ENCODE assay signal across 19 cellular contexts in genomic region chr9:79796411-79796810, GRCh38.
DNase-seq lines count a peak whose midpoint lies in the region; ATAC-seq and TF ChIP-seq lines count a peak whose summit lies in the region.
"Had no signal": no experiment of that assay in that cellular context is flagged by ENCODE, and none has a peak within 500 bp of the region (broad histone marks: within the 10 kb centered on the region; RNA-seq: fewer than 3 reads in every experiment).

No MANE protein-coding gene starts in this region.

- H3K4me3 Mint-ChIP-seq in MCF 10A (ENCODE audit: unreplicated experiment) = no peak overlapping the region
- H3K4me3 Mint-ChIP-seq: B cell; CD4-positive, CD25-positive, alpha-beta regulatory T cell; CD8-positive, alpha-beta T cell; H9 had no signal

- intact Hi-C loops in MCF 10A (cut with micrococcal nuclease) (no loop called here), breast epithelium (cut with DNase I; ENCODE audit: low total_unique reads) (no loop called here)

- no peak overlapping the region for H3K27ac Mint-ChIP-seq in MCF 10A (ENCODE audit: low read depth, unreplicated experiment)
- H3K27ac Mint-ChIP-seq: B cell; CD4-positive, CD25-positive, alpha-beta regulatory T cell; CD8-positive, alpha-beta T cell; H9 had no signal

- no peaks in the 10 kb centered on the region for H3K27me3 Mint-ChIP-seq in MCF 10A (ENCODE audit: insufficient read depth, unreplicated experiment)
- H3K27me3 Mint-ChIP-seq: B cell; CD4-positive, CD25-positive, alpha-beta regulatory T cell had no signal

- BruUV-seq in MCF 10A (replicated peaks; lab: Mats Ljungman, UMichigan) = no TSS peak

- no peaks in the 10 kb centered on the region for H3K36me3 Mint-ChIP-seq in MCF 10A (ENCODE audit: insufficient read depth, unreplicated experiment)
- H3K36me3 Mint-ChIP-seq: CD4-positive, CD25-positive, alpha-beta regulatory T cell; CD8-positive, alpha-beta T cell had no signal

- H3K36me3 ChIP-seq in breast epithelium = no peaks in the 10 kb centered on the region
- H3K36me3 ChIP-seq: BLaER1 had no signal

- TF ChIP-seq POLR2A in breast epithelium (IDR thresholded peaks at IDR 0.05) = no peak

- peak; percentile 22 for DNase-seq in MCF 10A (ENCODE audit: unreplicated experiment)
- DNase-seq in breast epithelium (ENCODE audit: low spot score in 2 of 2) = no peak
- peak; percentile 58 for DNase-seq in epithelial cell of esophagus (ENCODE audit: low read depth)
- DNase-seq in foreskin keratinocyte = peak; percentile 30 to 68
- DNase-seq in SHP77 treated with DMSO at 0.1 percent for 48 hours (lab: John Stamatoyannopoulos, UW) = no peak
- no peak for DNase-seq in activated naive CD4-positive, alpha-beta T cell treated with Interleukin-2 at 50 U/mL for 16 hours
- no peak for DNase-seq in stimulated activated CD4-positive, alpha-beta T cell treated with anti-CD3 and anti-CD28 coated beads, Interleukin-2, amount 100 ng/mL, for 48 hours
- DNase-seq: Caco-2; CD4-positive, CD25-positive, alpha-beta regulatory T cell; CD8-positive, alpha-beta T cell; DMS153; DND-41; H9 had no signal

- no peaks in the 10 kb centered on the region for H3K4me1 Mint-ChIP-seq in MCF 10A (ENCODE audit: insufficient read depth, unreplicated experiment)
- H3K4me1 Mint-ChIP-seq: B cell; CD4-positive, CD25-positive, alpha-beta regulatory T cell; H9 had no signal

- CTCF ChIA-PET in MCF 10A (lab: Yijun Ruan, JAX) = interaction anchor here (0.6 kb wide), 1 partner anchor 1377 kb away, joined by 3 read pairs; no protein-coding TSS in a partner anchor

- ATAC-seq in foreskin keratinocyte = peak; percentile 36
- ATAC-seq: CD8-positive, alpha-beta T cell; HCT116 had no signal

- no peak overlapping the region for H3K4me3 ChIP-seq in breast epithelium
- H3K4me3 ChIP-seq in epithelial cell of esophagus (ENCODE audit: low read length) = no peak overlapping the region
- H3K4me3 ChIP-seq: BLaER1, GM23248 had no signal

- H3K9me3 ChIP-seq in breast epithelium = no peaks in the 10 kb centered on the region
- H3K9me3 ChIP-seq: BLaER1, Caco-2 had no signal

- H3K27me3 ChIP-seq in breast epithelium = no peaks in the 10 kb centered on the region
- no peaks in the 10 kb centered on the region for H3K27me3 ChIP-seq in foreskin keratinocyte
- H3K27me3 ChIP-seq: BLaER1 had no signal

- no peak for TF ChIP-seq CTCF in MCF 10A (IDR thresholded peaks at IDR 0.05; ENCODE audit: unreplicated experiment)
- no peak for TF ChIP-seq CTCF in breast epithelium (IDR thresholded peaks at IDR 0.05)
- TF ChIP-seq CTCF in epithelial cell of esophagus (IDR thresholded peaks at IDR 0.05; ENCODE audit: insufficient read depth, low read depth, low read length, missing control alignments) = no peak
- TF ChIP-seq CTCF in foreskin keratinocyte (conservative IDR thresholded peaks at IDR 0.05) = no peak

- no peak overlapping the region for H3K27ac ChIP-seq in breast epithelium
- H3K27ac ChIP-seq in foreskin keratinocyte = no peak overlapping the region
- H3K27ac ChIP-seq: 22Rv1, BLaER1, C4-2B, GM23248 had no signal

- POLR2A ChIA-PET in MCF 10A (lab: Yijun Ruan, JAX) = interaction anchor here (0.6 kb wide), 1 partner anchor 132 kb away, joined by 3 read pairs; no protein-coding TSS in a partner anchor

- H3K4me1 ChIP-seq in breast epithelium (no peaks in the 10 kb centered on the region), foreskin keratinocyte (no peaks in the 10 kb centered on the region)
- H3K4me1 ChIP-seq: Caco-2 had no signal

- no peaks in the 10 kb centered on the region for H3K9me3 Mint-ChIP-seq in MCF 10A (ENCODE audit: unreplicated experiment)
- H3K9me3 Mint-ChIP-seq: CD8-positive, alpha-beta T cell; H9 had no signal

Comparison
In these comparisons a context has a peak if more than half of its experiments do, and no peak if none do; other contexts are left out.
1. DNase-seq: peak in MCF 10A (single experiment), epithelial cell of esophagus (single experiment) and foreskin keratinocyte (2 of 2); none in breast epithelium (0 of 2), SHP77 treated with DMSO at 0.1 percent for 48 hours (single experiment), activated naive CD4-positive, alpha-beta T cell treated with Interleukin-2 at 50 U/mL for 16 hours (single experiment) and stimulated activated CD4-positive, alpha-beta T cell treated with anti-CD3 and anti-CD28 coated beads, Interleukin-2, amount 100 ng/mL, for 48 hours (0 of 2).